15 cellular contexts compared by ENCODE assay signal in the genomic region with DNA sequence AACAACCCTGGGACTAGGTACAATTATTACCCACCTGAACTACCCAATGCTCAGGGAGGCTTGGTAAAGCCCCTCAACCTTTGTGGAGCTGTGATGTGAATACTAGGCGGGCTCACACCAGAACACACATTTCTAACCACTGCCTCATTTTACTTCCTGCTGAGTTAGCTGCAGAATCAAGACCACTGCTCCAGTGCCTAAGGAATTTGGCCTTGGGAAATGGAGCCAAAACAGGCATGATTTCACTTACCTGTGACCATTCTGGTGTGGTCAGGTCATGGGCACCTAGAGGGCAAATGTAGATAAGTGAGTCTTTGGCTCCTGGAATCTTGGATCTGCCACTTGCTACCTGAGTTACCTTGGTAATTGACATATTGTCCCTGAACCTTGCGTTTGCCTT. TPM values are rescaled to one million over a fixed set of nuclear protein-coding genes. Genes with fewer than 3 reads are reported as not detected.
A peak's percentile ranks its signal among the peaks of the same experiment; 100 is the strongest.
DNase-seq lines count a peak whose midpoint lies in the region; ATAC-seq, FAIRE-seq and TF ChIP-seq lines count a peak whose summit lies in the region.
"Had no signal": no experiment of that assay in that cellular context is flagged by ENCODE, and none has a peak within 500 bp of the region (broad histone marks: within the 10 kb centered on the region; RNA-seq: fewer than 3 reads in every experiment).

No MANE protein-coding gene starts in this region.

- no peak overlapping the region for H3K4me3 ChIP-seq in A549
- H3K4me3 ChIP-seq in PC-9: no peak overlapping the region
- no peak overlapping the region; the same call in 1 of the 2 replicates for H3K4me3 ChIP-seq in iPS-20b (ENCODE audit: low read length)
- H3K4me3 ChIP-seq: BLaER1 treated with 17β-estradiol and CSF1 and Interleukin-3, amounts not matched to agents 10 nM and 100 nM had no signal

- no peak for TF ChIP-seq CTCF in A549 (IDR thresholded peaks at IDR 0.05)
- TF ChIP-seq CTCF in PC-9 (conservative IDR thresholded peaks at IDR 0.05): no peak
- TF ChIP-seq CTCF in progenitor cell of endocrine pancreas (IDR thresholded peaks at IDR 0.05; ENCODE audit: unreplicated experiment): no peak

- no peak for ATAC-seq in A549
- no peak for ATAC-seq in HG03097 (IDR thresholded peaks at IDR 0.05; ENCODE audit: low FRiP score, unreplicated experiment)

- no peaks in the 10 kb centered on the region for H3K9me3 Mint-ChIP-seq in progenitor cell of endocrine pancreas (ENCODE audit: low read depth)

- POLR2A ChIA-PET in A549 (lab: Yijun Ruan, JAX) (no interaction called here), PC-9 (lab: Charles Lee; ENCODE audit: unreplicated experiment) (interaction anchor here (0.5 kb wide), 1 partner anchor 9 kb away, joined by 3 read pairs; no protein-coding TSS in a partner anchor)

- no peaks in the 10 kb centered on the region for H3K27me3 Mint-ChIP-seq in progenitor cell of endocrine pancreas

- TF ChIP-seq POLR2A in A549 (IDR thresholded peaks at IDR 0.05; ENCODE audit: low read length): no peak
- TF ChIP-seq POLR2A in GM12891 (IDR thresholded peaks at IDR 0.05; ENCODE audit: low read depth, low read length): no peak

- peaks cover 27% of the 10 kb centered on the region for H3F3A ChIP-seq in PC-9 (ENCODE audit: insufficient read depth, low read depth)

- peaks cover 59% of the 10 kb centered on the region for H3K4me1 Mint-ChIP-seq in progenitor cell of endocrine pancreas (ENCODE audit: low read depth)

- peak overlapping the region; percentile 97 for H3K27ac ChIP-seq in A549
- H3K27ac ChIP-seq in PC-9: no peak overlapping the region
- H3K27ac ChIP-seq in iPS-20b (ENCODE audit: low read length): no peak overlapping the region
- H3K27ac ChIP-seq: BLaER1 treated with 17β-estradiol and CSF1 and Interleukin-3, amounts not matched to agents 10 nM and 100 nM had no signal

- intact Hi-C loops in PC-9 (cut with micrococcal nuclease; ENCODE audit: unreplicated experiment): no loop called here

- peaks cover 39% of the 10 kb centered on the region for H4K20me1 ChIP-seq in PC-9 (ENCODE audit: insufficient read depth)

- H3K27ac Mint-ChIP-seq in progenitor cell of endocrine pancreas: peak overlapping the region; percentile 96

- H3K36me3 Mint-ChIP-seq in progenitor cell of endocrine pancreas (ENCODE audit: insufficient read depth): peaks cover 4% of the 10 kb centered on the region

- CTCF ChIA-PET in A549 (lab: Yijun Ruan, JAX) (interaction anchor here (1.1 to 8.6 kb wide), 5 partner anchors 15 to 152 kb away, joined by 3 to 256 read pairs (median 19); no protein-coding TSS in a partner anchor), PC-9 (lab: Charles Lee) (interaction anchor here (1.2 kb wide), 1 partner anchor 51 kb away, joined by 3 read pairs; no protein-coding TSS in a partner anchor)

- no peak overlapping the region for H3K4me3 Mint-ChIP-seq in progenitor cell of endocrine pancreas (ENCODE audit: low read depth)

- no peak overlapping the region for H2AFZ ChIP-seq in PC-9

- H3K9ac ChIP-seq in iPS-20b (ENCODE audit: low read depth, low read length): 0 out of 2 replicates have a peak overlapping the region, but pooled peaks have one; percentile 74
- H3K9ac ChIP-seq: BLaER1 treated with 17β-estradiol and CSF1 and Interleukin-3, amounts not matched to agents 10 nM and 100 nM had no signal

- no peak for TF ChIP-seq EP300 in A549 (IDR thresholded peaks at IDR 0.05)

- FAIRE-seq in A549 (lab: Jason Lieb, UNC) (no peak), GM12891 (lab: Jason Lieb, UNC) (no peak)

- H3K4me1 ChIP-seq in A549 (peaks cover 81% of the 10 kb centered on the region), PC-9 (replicated peaks; ENCODE audit: insufficient read depth) (peaks cover 71% of the 10 kb centered on the region), iPS-20b (ENCODE audit: insufficient read depth, low read length) (peaks cover 48% of the 10 kb centered on the region)

- WGBS in A549 (ENCODE audit: missing lambda C conversion rate): 90% methylated on average over 2 of the region's 2 CpGs

- no TSS peak for BruUV-seq in PC-9 (replicated peaks; lab: Mats Ljungman, UMichigan)

- peaks cover 19% of the 10 kb centered on the region for H3K36me3 ChIP-seq in PC-9 (ENCODE audit: low read depth)
- H3K36me3 ChIP-seq in iPS-20b (ENCODE audit: insufficient read depth, low read depth, low read length): no peaks in the 10 kb centered on the region
- H3K36me3 ChIP-seq: BLaER1 treated with 17β-estradiol and CSF1 and Interleukin-3, amounts not matched to agents 10 nM and 100 nM had no signal

- H3K4me2 ChIP-seq in A549 (peak overlapping the region; percentile 96), PC-9 (peak overlapping the region; percentile 96)
- H3K4me2 ChIP-seq: BLaER1 treated with 17β-estradiol and CSF1 and Interleukin-3, amounts not matched to agents 10 nM and 100 nM had no signal

- H3K9me3 ChIP-seq in A549: no peaks in the 10 kb centered on the region
- H3K9me3 ChIP-seq in PC-9 (ENCODE audit: insufficient read depth, low read depth): no peaks in the 10 kb centered on the region
- H3K9me3 ChIP-seq in iPS-20b (ENCODE audit: insufficient read depth, low read depth, low read length): no peaks in the 10 kb centered on the region
- H3K9me3 ChIP-seq: BLaER1 treated with 17β-estradiol and CSF1 and Interleukin-3, amounts not matched to agents 10 nM and 100 nM had no signal

- TF ChIP-seq RAD21 in A549 (conservative IDR thresholded peaks at IDR 0.05 in 1 of 2, IDR thresholded peaks at IDR 0.05 in 1 of 2): no peak

- H3K79me2 ChIP-seq in PC-9 (ENCODE audit: low read depth): peaks cover 96% of the 10 kb centered on the region

- H3K27me3 ChIP-seq in PC-9 (ENCODE audit: insufficient read depth, low read depth): no peaks in the 10 kb centered on the region
- H3K27me3 ChIP-seq in iPS-20b (ENCODE audit: insufficient read depth, low read length): no peaks in the 10 kb centered on the region

- H3K9me2 ChIP-seq in PC-9 (ENCODE audit: insufficient read depth): no peaks in the 10 kb centered on the region

- DNase-seq in A549 (ENCODE audit: low read depth in 1 of 2, low spot score in 1 of 2) (no peak), PC-9 (no peak), progenitor cell of endocrine pancreas (ENCODE audit: low spot score, unreplicated experiment) (no peak), HPDE6-E6E7 (ENCODE audit: extremely low spot score) (no peak), GM12891 (ENCODE audit: insufficient read length, low spot score) (no peak), DMS153 treated with DMSO at 0.1 percent for 48 hours (lab: John Stamatoyannopoulos, UW; ENCODE audit: unreplicated experiment) (no peak)
- DNase-seq: DMS 273 treated with DMSO at 0.1 percent for 48 hours; GF-D8; H7; NCI-H187 treated with DMSO at 0.1 percent for 48 hours; NK-92 treated with Interleukin-12 subunit alpha and Interleukin-12 subunit beta, amount 100 ng/mL, for 24 hours had no signal

TF ChIP-seq in A549, 52 proteins besides CTCF, POLR2A, EP300 and RAD21:
- TF ChIP-seq, protein P1, sequence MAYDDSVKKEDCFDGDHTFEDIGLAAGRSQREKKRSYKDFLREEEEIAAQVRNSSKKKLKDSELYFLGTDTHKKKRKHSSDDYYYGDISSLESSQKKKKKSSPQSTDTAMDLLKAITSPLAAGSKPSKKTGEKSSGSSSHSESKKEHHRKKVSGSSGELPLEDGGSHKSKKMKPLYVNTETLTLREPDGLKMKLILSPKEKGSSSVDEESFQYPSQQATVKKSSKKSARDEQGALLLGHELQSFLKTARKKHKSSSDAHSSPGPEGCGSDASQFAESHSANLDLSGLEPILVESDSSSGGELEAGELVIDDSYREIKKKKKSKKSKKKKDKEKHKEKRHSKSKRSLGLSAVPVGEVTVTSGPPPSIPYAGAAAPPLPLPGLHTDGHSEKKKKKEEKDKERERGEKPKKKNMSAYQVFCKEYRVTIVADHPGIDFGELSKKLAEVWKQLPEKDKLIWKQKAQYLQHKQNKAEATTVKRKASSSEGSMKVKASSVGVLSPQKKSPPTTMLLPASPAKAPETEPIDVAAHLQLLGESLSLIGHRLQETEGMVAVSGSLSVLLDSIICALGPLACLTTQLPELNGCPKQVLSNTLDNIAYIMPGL (CRISPR knock-in tag; IDR thresholded peaks at IDR 0.05; ENCODE audit: borderline replicate concordance): no peak
- TF ChIP-seq HDAC2 (IDR thresholded peaks at IDR 0.05): no peak
- no peak for TF ChIP-seq NFE2L2 (conservative IDR thresholded peaks at IDR 0.05; ENCODE audit: low read length)

TF ChIP-seq in GM12891, 5 proteins besides CTCF, POLR2A, EP300 and RAD21:
- TF ChIP-seq SPI1 (IDR thresholded peaks at IDR 0.05; ENCODE audit: low read depth, low read length) (no peak), TAF1 (IDR thresholded peaks at IDR 0.05; ENCODE audit: low read depth, low read length) (no peak), POU2F2 (IDR thresholded peaks at IDR 0.05; ENCODE audit: low read depth, low read length) (no peak), PAX5 (IDR thresholded peaks at IDR 0.05; ENCODE audit: insufficient read depth, low read length, severe bottlenecking) (no peak), POLR2AphosphoS5 (IDR thresholded peaks at IDR 0.05; ENCODE audit: low read depth, low read length) (no peak)

RNA-seq across cellular contexts. Expression of a gene that starts 5.2 kb away (rescaled TPM):
- polyA plus RNA-seq in A549 (2011; rRNA removed): 75.0 and 98.1 TPM in 2 replicates
- 52.9 and 53.5 TPM in 2 replicates for polyA plus RNA-seq in A549 (2012; cell fraction: cytosol; rRNA removed)
- 45.0 and 53.1 TPM in 2 replicates for polyA plus RNA-seq in A549 (2012; cell fraction: nucleus; rRNA removed)
- polyA plus RNA-seq in A549 (2017; fragmentation: RNase III; extraction: RNeasy Plus Mini Kit Qiagen cat#74134 plus additional on column Dnase treatment): 88.5 to 113 TPM (median 92.2 TPM) in 3 replicates
- polyA minus RNA-seq in A549 (2011; rRNA and poly(A)+ RNA removed): 107 and 125 TPM in 2 replicates
- total RNA-seq in PC-9 (2021): 79.5 and 97.7 TPM in 2 replicates
- total RNA-seq in progenitor cell of endocrine pancreas: 62.3 and 70.3 TPM in 2 replicates
- 1.9 TPM for polyA plus RNA-seq in GM12891 (2012; ENCODE audit: low read depth, missing spikeins)
- total RNA-seq: OCI-LY7 had no signal

Comparison
In these comparisons a context has a peak if more than half of its experiments do, and no peak if none do; other contexts are left out.
1. H3K27ac ChIP-seq: peak in A549 (2 of 2); none in PC-9 (single experiment) and iPS-20b (single experiment).